Comparison of ENCODE assay signal across 38 cellular contexts in genomic region chr16:2115591-2115973, GRCh38. TPM values are rescaled to one million over a fixed set of nuclear protein-coding genes. Genes with fewer than 3 reads are reported as not detected.
DNase-seq lines count a peak whose midpoint lies in the region; FAIRE-seq and TF ChIP-seq lines count a peak whose summit lies in the region.
"Had no signal": no experiment of that assay in that cellular context is flagged by ENCODE, and none has a peak within 500 bp of the region (broad histone marks: within the 10 kb centered on the region; RNA-seq: fewer than 3 reads in every experiment).

No MANE protein-coding gene starts in this region.

- H3K9me3 Mint-ChIP-seq in osteocyte (ENCODE audit: unreplicated experiment): no peaks in the 10 kb centered on the region
- no peaks in the 10 kb centered on the region for H3K9me3 Mint-ChIP-seq in endothelial cell (ENCODE audit: unreplicated experiment)
- H3K9me3 Mint-ChIP-seq: CD14-positive monocyte; CD4-positive, alpha-beta memory T cell; CD4-positive, alpha-beta T cell; CD4-positive, CD25-positive, alpha-beta regulatory T cell; CD8-positive, alpha-beta memory T cell; CD8-positive, alpha-beta T cell had no signal

- no peak overlapping the region for H3K4me3 Mint-ChIP-seq in osteocyte (ENCODE audit: unreplicated experiment)
- H3K4me3 Mint-ChIP-seq in endothelial cell (ENCODE audit: unreplicated experiment): no peak overlapping the region
- H3K4me3 Mint-ChIP-seq: B cell; CD14-positive monocyte; CD4-positive, alpha-beta memory T cell; CD4-positive, alpha-beta T cell; CD4-positive, CD25-positive, alpha-beta regulatory T cell; CD8-positive, alpha-beta memory T cell; CD8-positive, alpha-beta T cell had no signal

- peaks cover 4% of the 10 kb centered on the region for H4K20me1 ChIP-seq in osteoblast (ENCODE audit: insufficient read depth, low read length)
- H4K20me1 ChIP-seq in smooth muscle cell (ENCODE audit: low read depth): peaks cover 19% of the 10 kb centered on the region

- DNase-seq in H7: peak; percentile 45
- peak; percentile 55 for DNase-seq in kidney
- DNase-seq in osteoblast (ENCODE audit: insufficient read length, low spot score, missing footprints): peak; percentile 77
- peak; percentile 80 for DNase-seq in osteocyte (ENCODE audit: extremely low spot score, unreplicated experiment)
- DNase-seq in SIG-M5 treated with dmso at 0.1 percent for 504 hours (lab: John Stamatoyannopoulos, UW; ENCODE audit: unreplicated experiment): no peak
- no peak for DNase-seq in HAP-1 (ENCODE audit: low spot score in 2 of 2)
- DNase-seq in smooth muscle cell (lab: John Stamatoyannopoulos, UW; ENCODE audit: unreplicated experiment): no peak
- no peak for DNase-seq in endothelial cell (ENCODE audit: low spot score)
- DNase-seq: 8988T; ACHN; AML-193; BE2C; C1 segment of cervical spinal cord; Caco-2; Calu3; CD4-positive, alpha-beta memory T cell; CD4-positive, alpha-beta T cell; CD4-positive, CD25-positive, alpha-beta regulatory T cell; CD8-positive, alpha-beta memory T cell; CD8-positive, alpha-beta T cell; COR-L47; DMS 273 treated with DMSO at 0.1 percent for 48 hours; DMS153; DMS53; DMS79; DMS79 treated with DMSO at 0.1 percent for 48 hours; DND-41; EL had no signal

- H3K9ac ChIP-seq in kidney (ENCODE audit: low read length in 2 of 2) (no peak overlapping the region), smooth muscle cell (ENCODE audit: low read depth) (no peak overlapping the region)
- H3K9ac ChIP-seq: BLaER1; BLaER1 treated with 17β-estradiol and CSF1 and Interleukin-3, amounts not matched to agents 10 nM and 100 nM had no signal

- in situ Hi-C loops in HAP-1 (cut with MboI; ENCODE audit: low sequenced_read_pairs): no loop called here

- no peaks in the 10 kb centered on the region; the same call in 1 of the 2 replicates for H3K36me3 ChIP-seq in H7 (replicated peaks; ENCODE audit: control insufficient read depth, insufficient read depth, low read length)
- H3K36me3 ChIP-seq in kidney (ENCODE audit: control insufficient read depth in 1 of 2, insufficient read depth in 2 of 2, low read length in 2 of 2): no peaks in the 10 kb centered on the region
- H3K36me3 ChIP-seq in osteoblast (ENCODE audit: insufficient read depth, low read length): peaks cover 5% of the 10 kb centered on the region
- H3K36me3 ChIP-seq in HAP-1 (replicated peaks): no peaks in the 10 kb centered on the region; the same call in 1 of the 2 replicates
- H3K36me3 ChIP-seq in smooth muscle cell (ENCODE audit: low read depth): no peaks in the 10 kb centered on the region
- H3K36me3 ChIP-seq: BE2C had no signal

- H3K9me3 ChIP-seq in kidney (ENCODE audit: control insufficient read depth in 1 of 2, low read length in 2 of 2): no peaks in the 10 kb centered on the region
- H3K9me3 ChIP-seq in osteoblast (ENCODE audit: low read depth, low read length): no peaks in the 10 kb centered on the region
- H3K9me3 ChIP-seq in HAP-1: no peaks in the 10 kb centered on the region
- H3K9me3 ChIP-seq in smooth muscle cell (replicated peaks; ENCODE audit: low read depth): no peaks in the 10 kb centered on the region
- H3K9me3 ChIP-seq: A549; BE2C; BLaER1; BLaER1 treated with 17β-estradiol and CSF1 and Interleukin-3, amounts not matched to agents 10 nM and 100 nM; Caco-2 had no signal

- 100% methylated on average over 3 of the region's 13 CpGs for WGBS in smooth muscle cell (ENCODE audit: low lambda C conversion rate)

- H3F3A ChIP-seq in smooth muscle cell (ENCODE audit: low read depth): no peaks in the 10 kb centered on the region

- intact Hi-C loops in kidney (cut with DNase I): no loop called here

- H3K27me3 Mint-ChIP-seq in osteocyte (ENCODE audit: unreplicated experiment) (no peaks in the 10 kb centered on the region), endothelial cell (ENCODE audit: unreplicated experiment) (peaks cover 4% of the 10 kb centered on the region)
- H3K27me3 Mint-ChIP-seq: B cell; CD4-positive, alpha-beta memory T cell; CD4-positive, alpha-beta T cell; CD4-positive, CD25-positive, alpha-beta regulatory T cell; CD8-positive, alpha-beta memory T cell had no signal

- no peaks in the 10 kb centered on the region for H3K27me3 ChIP-seq in H7 (ENCODE audit: control insufficient read depth, insufficient read depth, low read length)
- no peaks in the 10 kb centered on the region for H3K27me3 ChIP-seq in osteoblast (ENCODE audit: insufficient read depth, low read length)
- no peaks in the 10 kb centered on the region for H3K27me3 ChIP-seq in HAP-1 (ENCODE audit: low read depth)
- no peaks in the 10 kb centered on the region for H3K27me3 ChIP-seq in smooth muscle cell (ENCODE audit: low read depth)
- H3K27me3 ChIP-seq: BE2C; BLaER1; BLaER1 treated with 17β-estradiol and CSF1 and Interleukin-3, amounts not matched to agents 10 nM and 100 nM had no signal

- H3K27ac ChIP-seq in kidney (ENCODE audit: low read depth in 2 of 2, low read length in 2 of 2) (no peak overlapping the region), osteoblast (ENCODE audit: low read depth, low read length) (no peak overlapping the region), smooth muscle cell (ENCODE audit: low read depth) (no peak overlapping the region)
- H3K27ac ChIP-seq: 22Rv1; A549; BLaER1; BLaER1 treated with 17β-estradiol and CSF1 and Interleukin-3, amounts not matched to agents 10 nM and 100 nM; C4-2B had no signal

- H3K4me1 ChIP-seq in kidney (ENCODE audit: control insufficient read depth in 1 of 2, insufficient read depth in 1 of 2, low read depth in 1 of 2, low read length in 2 of 2) (no peaks in the 10 kb centered on the region), osteoblast (ENCODE audit: insufficient read depth, low read length) (no peaks in the 10 kb centered on the region), HAP-1 (no peaks in the 10 kb centered on the region), smooth muscle cell (ENCODE audit: low read depth) (no peaks in the 10 kb centered on the region)
- H3K4me1 ChIP-seq: A549; BE2C; BLaER1; BLaER1 treated with 17β-estradiol and CSF1 and Interleukin-3, amounts not matched to agents 10 nM and 100 nM; Caco-2 had no signal

- FAIRE-seq in kidney (lab: Jason Lieb, UNC): no peak
- FAIRE-seq: A204.1, A549, D721Med had no signal

- H3K79me2 ChIP-seq in osteoblast (ENCODE audit: insufficient read depth, low read length) (peaks cover 33% of the 10 kb centered on the region), smooth muscle cell (ENCODE audit: low read depth) (peaks cover 23% of the 10 kb centered on the region)

- H3K4me3 ChIP-seq in H7 (ENCODE audit: insufficient read depth, low read depth, low read length) (no peak overlapping the region), kidney (ENCODE audit: low read length in 2 of 2) (no peak overlapping the region), osteoblast (ENCODE audit: insufficient read depth, low read length) (no peak overlapping the region), HAP-1 (no peak overlapping the region), smooth muscle cell (no peak overlapping the region)
- H3K4me3 ChIP-seq: A549; BLaER1; BLaER1 treated with 17β-estradiol and CSF1 and Interleukin-3, amounts not matched to agents 10 nM and 100 nM had no signal

- H3K36me3 Mint-ChIP-seq in osteocyte (ENCODE audit: unreplicated experiment) (peaks cover 4% of the 10 kb centered on the region), endothelial cell (ENCODE audit: low read depth, unreplicated experiment) (no peaks in the 10 kb centered on the region)
- H3K36me3 Mint-ChIP-seq: CD4-positive, CD25-positive, alpha-beta regulatory T cell had no signal

- H2AFZ ChIP-seq in osteoblast (ENCODE audit: low read length): no peak overlapping the region
- no peak overlapping the region for H2AFZ ChIP-seq in smooth muscle cell (ENCODE audit: low read depth)

- TF ChIP-seq CTCF in kidney (IDR thresholded peaks at IDR 0.05; ENCODE audit: borderline replicate concordance, extremely low read depth, insufficient read depth): no peak
- no peak for TF ChIP-seq CTCF in osteoblast (IDR thresholded peaks at IDR 0.05; ENCODE audit: extremely low read depth, low read depth, low read length)
- TF ChIP-seq CTCF in osteocyte (IDR thresholded peaks at IDR 0.05): no peak
- no peak for TF ChIP-seq CTCF in smooth muscle cell (IDR thresholded peaks at IDR 0.05; ENCODE audit: borderline replicate concordance, insufficient read depth, poor library complexity, severe bottlenecking)
- no peak for TF ChIP-seq CTCF in endothelial cell (IDR thresholded peaks at IDR 0.05; ENCODE audit: unreplicated experiment)

- H3K27ac Mint-ChIP-seq in osteocyte (ENCODE audit: unreplicated experiment) (no peak overlapping the region), endothelial cell (ENCODE audit: unreplicated experiment) (no peak overlapping the region)
- H3K27ac Mint-ChIP-seq: B cell; CD4-positive, alpha-beta memory T cell; CD4-positive, alpha-beta T cell; CD8-positive, alpha-beta memory T cell; CD8-positive, alpha-beta T cell had no signal

- H3K4me2 ChIP-seq in osteoblast (ENCODE audit: insufficient read depth, low read length): no peak overlapping the region
- no peak overlapping the region for H3K4me2 ChIP-seq in smooth muscle cell
- H3K4me2 ChIP-seq: A549; BLaER1; BLaER1 treated with 17β-estradiol and CSF1 and Interleukin-3, amounts not matched to agents 10 nM and 100 nM had no signal

- peaks cover 4% of the 10 kb centered on the region for H3K4me1 Mint-ChIP-seq in osteocyte (ENCODE audit: unreplicated experiment)
- no peaks in the 10 kb centered on the region for H3K4me1 Mint-ChIP-seq in endothelial cell (ENCODE audit: unreplicated experiment)
- H3K4me1 Mint-ChIP-seq: B cell, CD14-positive monocyte had no signal

RNA-seq across cellular contexts. Expression of gene PKD1, which starts 20.1 kb away (rescaled TPM):
- total RNA-seq in H7 (2014; rRNA removed; shearing (Covaris generic)): 45.6 and 64.4 TPM in 2 replicates
- total RNA-seq in kidney (88.3 TPM), osteoblast (139 and 180 TPM in 2 replicates), osteocyte (169 and 188 TPM in 2 replicates), smooth muscle cell (68.2 and 70.1 TPM in 2 replicates), endothelial cell (ENCODE audit: unreplicated experiment) (70.0 TPM)
- polyA plus RNA-seq in kidney (ENCODE audit: insufficient read depth, low read depth, low replicate concordance) (16.2 TPM), smooth muscle cell (47.9 and 71.3 TPM in 2 replicates)

RNA-seq across cellular contexts. Expression of gene RAB26, which starts 32.8 kb away (rescaled TPM):
- 9.2 and 10.7 TPM in 2 replicates for total RNA-seq in H7 (2014; rRNA removed; shearing (Covaris generic))
- 1.5 TPM for total RNA-seq in kidney
- polyA plus RNA-seq in kidney (ENCODE audit: insufficient read depth, low read depth, low replicate concordance): 3.0 TPM
- 0.36 and 0.59 TPM in 2 replicates for total RNA-seq in osteoblast
- total RNA-seq in osteocyte: 2.0 and 3.4 TPM in 2 replicates
- not detected in 2 replicates for total RNA-seq in smooth muscle cell
- 1.3 and 3.4 TPM in 2 replicates for polyA plus RNA-seq in smooth muscle cell
- total RNA-seq in endothelial cell (ENCODE audit: unreplicated experiment): 1.9 TPM
- total RNA-seq: A172; CD4-positive, alpha-beta T cell; CD4-positive, CD25-positive, alpha-beta regulatory T cell; CD8-positive, alpha-beta T cell had no signal
- polyA plus RNA-seq: CD14-positive monocyte had no signal

RNA-seq across cellular contexts. Expression of gene TRAF7, which starts 40.0 kb away (rescaled TPM):
- total RNA-seq in H7 (2014; rRNA removed; shearing (Covaris generic)): 147 and 153 TPM in 2 replicates
- 66.8 TPM for total RNA-seq in kidney
- 26.1 TPM for polyA plus RNA-seq in kidney (ENCODE audit: insufficient read depth, low read depth, low replicate concordance)
- total RNA-seq in osteoblast: 49.5 and 56.1 TPM in 2 replicates
- 78.1 and 84.9 TPM in 2 replicates for total RNA-seq in osteocyte
- 52.6 and 59.9 TPM in 2 replicates for total RNA-seq in smooth muscle cell
- polyA plus RNA-seq in smooth muscle cell: 27.5 and 28.0 TPM in 2 replicates
- total RNA-seq in endothelial cell (ENCODE audit: unreplicated experiment): 190 TPM

Comparison
In these comparisons a context has a peak if more than half of its experiments do, and no peak if none do; other contexts are left out.
1. DNase-seq: peak in H7 (single experiment), kidney (single experiment), osteoblast (single experiment) and osteocyte (single experiment); none in SIG-M5 treated with dmso at 0.1 percent for 504 hours (single experiment), HAP-1 (0 of 2), smooth muscle cell (single experiment) and endothelial cell (single experiment).